In genomic region chr1:63731117-63732043, GRCh38 we compare ENCODE assay signal across 10 cellular contexts. TPM values are rescaled to one million over a fixed set of nuclear protein-coding genes. Genes with fewer than 3 reads are reported as not detected.
DNase-seq lines count a peak whose midpoint lies in the region; TF ChIP-seq lines count a peak whose summit lies in the region.
"Had no signal": no experiment of that assay in that cellular context is flagged by ENCODE, and none has a peak within 500 bp of the region (broad histone marks: within the 10 kb centered on the region; RNA-seq: fewer than 3 reads in every experiment).

No MANE protein-coding gene starts in this region.

- CTCF ChIA-PET in HEK293T (lab: Yijun Ruan, JAX), result interaction anchor here (0.6 kb wide), 1 partner anchor 15 kb away, joined by 3 read pairs; no protein-coding TSS in a partner anchor

- POLR2A ChIA-PET in HEK293T (lab: Yijun Ruan, JAX), result no interaction called here

- H3K4me3 ChIP-seq in AG09309 (ENCODE audit: control insufficient read depth, low read depth, low read length) (no peak overlapping the region), epithelial cell of esophagus (ENCODE audit: low read length) (no peak overlapping the region)

- TF ChIP-seq CTCF in AG09309 (IDR thresholded peaks at IDR 0.05; ENCODE audit: control insufficient read depth, insufficient read depth, low read depth, low read length, missing control alignments) (no peak), epithelial cell of esophagus (IDR thresholded peaks at IDR 0.05; ENCODE audit: insufficient read depth, low read depth, low read length, missing control alignments) (no peak)

- DNase-seq in AG09309 (ENCODE audit: low read depth), result peak; percentile 92
- peak; percentile 99 for DNase-seq in M059J (ENCODE audit: low read depth)
- DNase-seq in epithelial cell of esophagus (ENCODE audit: low read depth), result peak; percentile 97
- peak; percentile 88 for DNase-seq in myocyte (ENCODE audit: low read depth)
- DNase-seq in NCI-H82 (lab: John Stamatoyannopoulos, UW), result no peak
- DNase-seq in anterior cingulate cortex (lab: John Stamatoyannopoulos, UW), result no peak
- no peak for DNase-seq in HEK293T (ENCODE audit: extremely low spot score)
- DNase-seq in activated naive CD4-positive, alpha-beta T cell treated with Interleukin-2 at 50 U/mL for 16 hours, result no peak
- DNase-seq: activated CD8-positive, alpha-beta T cell treated with anti-CD3 and anti-CD28 coated beads for 36 hours; NCI-H2029 had no signal

TF ChIP-seq in HEK293T, 16 proteins besides CTCF, POLR2A, EP300 and RAD21:
- no peak for TF ChIP-seq NFRKB (IDR thresholded peaks at IDR 0.05)
- no peak; the same call in 1 of the 2 replicates for TF ChIP-seq PKNOX1 (IDR thresholded peaks at IDR 0.05)

RNA-seq across cellular contexts. Expression of gene ROR1, which starts 42.4 kb away (rescaled TPM):
- 1.1 and 2.5 TPM in 2 replicates for total RNA-seq in M059J (2014; rRNA removed; shearing (Covaris generic))
- 2.5 and 3.0 TPM in 2 replicates for total RNA-seq in myocyte
- polyA plus RNA-seq in myocyte (2012), result 2.7 TPM
- total RNA-seq: activated CD8-positive, alpha-beta T cell treated with anti-CD3 and anti-CD28 coated beads for 36 hours had no signal

Comparison
In these comparisons a context has a peak if more than half of its experiments do, and no peak if none do; other contexts are left out.
1. DNase-seq: peak in AG09309 (single experiment), M059J (single experiment), epithelial cell of esophagus (single experiment) and myocyte (single experiment); none in NCI-H82 (single experiment), anterior cingulate cortex (0 of 58), HEK293T (single experiment) and activated naive CD4-positive, alpha-beta T cell treated with Interleukin-2 at 50 U/mL for 16 hours (single experiment).